32 cellular contexts compared by ENCODE assay signal in the genomic region with DNA sequence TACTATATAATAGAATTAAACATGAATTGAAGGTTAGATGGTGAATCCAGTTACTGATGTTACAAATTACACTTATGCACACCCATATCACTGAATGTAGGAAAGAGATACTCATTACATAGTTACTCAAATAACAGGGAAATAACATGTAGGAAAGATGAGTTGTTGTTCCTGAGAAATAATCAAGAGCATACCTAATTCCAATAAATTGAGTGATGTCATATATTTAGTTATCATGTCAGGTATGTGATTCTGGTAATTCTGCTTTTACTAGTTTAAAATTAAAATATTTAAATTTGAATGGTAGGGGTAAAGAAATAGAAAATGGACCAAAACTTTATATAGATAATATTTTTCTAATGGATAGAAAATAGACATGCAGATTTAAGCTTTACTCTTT.
DNase-seq lines count a peak whose midpoint lies in the region; ATAC-seq, FAIRE-seq and TF ChIP-seq lines count a peak whose summit lies in the region.
"Had no signal": no experiment of that assay in that cellular context is flagged by ENCODE, and none has a peak within 500 bp of the region (broad histone marks: within the 10 kb centered on the region; RNA-seq: fewer than 3 reads in every experiment).

No MANE protein-coding gene starts in this region.

- POLR2A ChIA-PET in HepG2 (lab: Yijun Ruan, JAX), result interaction anchor here (1.7 kb wide), 1 partner anchor 11 kb away, joined by 4 read pairs; no protein-coding TSS in a partner anchor
- POLR2A ChIA-PET in HEK293 (lab: Yijun Ruan, JAX), result no interaction called here

- TF ChIP-seq CTCF in HepG2 (CRISPR knock-in tag; IDR thresholded peaks at IDR 0.05), result no peak
- no peak for TF ChIP-seq CTCF in right lobe of liver (IDR thresholded peaks at IDR 0.05)
- no peak for TF ChIP-seq CTCF in HEK293 (tag by site-specific recombination; IDR thresholded peaks at IDR 0.05)
- TF ChIP-seq CTCF in thyroid gland (IDR thresholded peaks at IDR 0.05), result no peak

- H3K9ac ChIP-seq in HepG2 (ENCODE audit: insufficient read depth, low read depth, low read length), result no peak overlapping the region
- H3K9ac ChIP-seq: BLaER1; BLaER1 treated with 17β-estradiol and CSF1 and Interleukin-3, amounts not matched to agents 10 nM and 100 nM had no signal

- DNase-seq in HepG2 (ENCODE audit: low spot score) (no peak), right lobe of liver (no peak), thyroid gland (no peak), NCI-H1092 treated with DMSO at 0.1 percent for 48 hours (lab: John Stamatoyannopoulos, UW) (no peak)
- no peak for DNase-seq in stimulated activated CD4-positive, alpha-beta T cell treated with anti-CD3 and anti-CD28 coated beads, Interleukin-4, amount 100 ng/mL, for 1 hour
- DNase-seq: 8988T; ACHN; AML-193; BE2C; C1 segment of cervical spinal cord; Caco-2; Calu3; CD4-positive, alpha-beta memory T cell; CD4-positive, alpha-beta T cell; CD4-positive, CD25-positive, alpha-beta regulatory T cell; CD8-positive, alpha-beta memory T cell; CD8-positive, alpha-beta T cell; COR-L47; DMS 273 treated with DMSO at 0.1 percent for 48 hours; DMS153; DND-41; EL had no signal

- no peaks in the 10 kb centered on the region for H3K9me3 ChIP-seq in HepG2 (ENCODE audit: low read length)
- no peaks in the 10 kb centered on the region for H3K9me3 ChIP-seq in right lobe of liver
- no peaks in the 10 kb centered on the region for H3K9me3 ChIP-seq in HEK293 (ENCODE audit: control insufficient read depth, insufficient read depth, low read depth, low read length)
- no peaks in the 10 kb centered on the region for H3K9me3 ChIP-seq in thyroid gland
- H3K9me3 ChIP-seq: A549; BE2C; BLaER1; BLaER1 treated with 17β-estradiol and CSF1 and Interleukin-3, amounts not matched to agents 10 nM and 100 nM had no signal

- no peak for TF ChIP-seq EP300 in HepG2 (IDR thresholded peaks at IDR 0.05; ENCODE audit: low read depth in 2 of 2, low read length in 2 of 2)
- no peak for TF ChIP-seq EP300 in HepG2 (CRISPR knock-in tag; IDR thresholded peaks at IDR 0.05; ENCODE audit: borderline replicate concordance)

- no TSS peak for BruUV-seq in HepG2 (replicated peaks; lab: Mats Ljungman, UMichigan)

- H4K20me1 ChIP-seq in HepG2 (ENCODE audit: insufficient read depth, low read length), result no peaks in the 10 kb centered on the region
- H4K20me1 ChIP-seq: BLaER1; BLaER1 treated with 17β-estradiol and CSF1 and Interleukin-3, amounts not matched to agents 10 nM and 100 nM had no signal

- ATAC-seq in HepG2 (no peak), right lobe of liver (no peak), GM18858 (IDR thresholded peaks at IDR 0.05; ENCODE audit: unreplicated experiment) (no peak)
- ATAC-seq: A549; CD8-positive, alpha-beta T cell had no signal

- no peak for FAIRE-seq in HepG2 (lab: Jason Lieb, UNC)
- FAIRE-seq in G401.6 (lab: Jason Lieb, UNC), result peak; percentile 48
- FAIRE-seq: A204.1, D721Med had no signal

- H3K4me1 ChIP-seq in HepG2 (ENCODE audit: insufficient read depth, low read length) (peaks cover 22% of the 10 kb centered on the region), right lobe of liver (no peaks in the 10 kb centered on the region), HEK293 (ENCODE audit: control insufficient read depth, insufficient read depth, low read length) (no peaks in the 10 kb centered on the region), thyroid gland (peaks cover 28 to 34% of the 10 kb centered on the region in 2 donors)
- H3K4me1 ChIP-seq: BE2C; BLaER1; BLaER1 treated with 17β-estradiol and CSF1 and Interleukin-3, amounts not matched to agents 10 nM and 100 nM had no signal

- intact Hi-C loops in HepG2 (cut with micrococcal nuclease; ENCODE audit: unreplicated experiment), result no loop called here
- intact Hi-C loops in right lobe of liver (cut with DNase I), result no loop called here
- intact Hi-C loops in thyroid gland (cut with DNase I), result no loop called here

- TF ChIP-seq POLR2A in HepG2 (IDR thresholded peaks at IDR 0.05; ENCODE audit: insufficient read depth in 1 of 2, low read depth in 2 of 2, low read length in 2 of 2), result no peak
- no peak for TF ChIP-seq POLR2A in right lobe of liver (IDR thresholded peaks at IDR 0.05)
- no peak for TF ChIP-seq POLR2A in thyroid gland (IDR thresholded peaks at IDR 0.05)

- no peak overlapping the region for H3K4me2 ChIP-seq in HepG2 (ENCODE audit: low read depth, low read length)
- H3K4me2 ChIP-seq: A549; BLaER1; BLaER1 treated with 17β-estradiol and CSF1 and Interleukin-3, amounts not matched to agents 10 nM and 100 nM had no signal

- no peak overlapping the region for H3K4me3 ChIP-seq in HepG2 (replicated peaks in 1 of 3; ENCODE audit: insufficient read depth in 1 of 3, low read depth in 2 of 3, low read length in 3 of 3)
- no peak overlapping the region for H3K4me3 ChIP-seq in right lobe of liver
- no peak overlapping the region for H3K4me3 ChIP-seq in HEK293 (ENCODE audit: low read depth, low read length)
- no peak overlapping the region for H3K4me3 ChIP-seq in thyroid gland (replicated peaks in 1 of 3)
- H3K4me3 ChIP-seq: A549; BLaER1; BLaER1 treated with 17β-estradiol and CSF1 and Interleukin-3, amounts not matched to agents 10 nM and 100 nM had no signal

- no peaks in the 10 kb centered on the region for H3K79me2 ChIP-seq in HepG2 (ENCODE audit: insufficient read depth, low read length)

- TF ChIP-seq RAD21 in HepG2 (CRISPR knock-in tag; IDR thresholded peaks at IDR 0.05), result no peak

- H3K27ac ChIP-seq in HepG2 (ENCODE audit: extremely low read length, insufficient read depth, low read length) (no peak overlapping the region), right lobe of liver (no peak overlapping the region), HEK293 (ENCODE audit: extremely low read depth, low read depth, low read length) (no peak overlapping the region), thyroid gland (peak overlapping the region; percentile 53 to 63 (median 55))
- H3K27ac ChIP-seq: 22Rv1; BLaER1; BLaER1 treated with 17β-estradiol and CSF1 and Interleukin-3, amounts not matched to agents 10 nM and 100 nM; C4-2B had no signal

- no peaks in the 10 kb centered on the region; a peak in 2 of 5 replicates for H3K36me3 ChIP-seq in HepG2 (replicated peaks in 1 of 2; ENCODE audit: control insufficient read depth in 1 of 2, insufficient read depth in 2 of 2, low read length in 2 of 2)
- H3K36me3 ChIP-seq in right lobe of liver, result peaks cover 0 to 10% (median 4%) of the 10 kb centered on the region in 4 donors
- no peaks in the 10 kb centered on the region for H3K36me3 ChIP-seq in HEK293 (ENCODE audit: control insufficient read depth in 2 of 2, insufficient read depth in 1 of 2, low read length in 2 of 2)
- no peaks in the 10 kb centered on the region for H3K36me3 ChIP-seq in thyroid gland
- H3K36me3 ChIP-seq: BE2C; BLaER1; BLaER1 treated with 17β-estradiol and CSF1 and Interleukin-3, amounts not matched to agents 10 nM and 100 nM had no signal

- in situ Hi-C loops in HepG2 (cut with HindIII; ENCODE audit: extremely low pct_ligation_motif_present, low pct_unique_long_range_greater_than_20kb), result no loop called here

- H2AFZ ChIP-seq in HepG2 (ENCODE audit: low read length), result no peak overlapping the region

- H3K27me3 ChIP-seq in HepG2 (ENCODE audit: control insufficient read depth in 1 of 2, insufficient read depth in 2 of 2, low read length in 2 of 2) (no peaks in the 10 kb centered on the region), right lobe of liver (no peaks in the 10 kb centered on the region), thyroid gland (no peaks in the 10 kb centered on the region)
- H3K27me3 ChIP-seq: BE2C; BLaER1; BLaER1 treated with 17β-estradiol and CSF1 and Interleukin-3, amounts not matched to agents 10 nM and 100 nM had no signal

- CTCF ChIA-PET in HepG2 (lab: Yijun Ruan, JAX; ENCODE audit: low intra/inter-chr PET ratio, low total read pairs) (no interaction called here), HEK293 (lab: Yijun Ruan, JAX) (interaction anchor here (0.6 to 0.9 kb wide), 2 partner anchors 14 to 39 kb away, joined by 3 read pairs; no protein-coding TSS in a partner anchor)

TF ChIP-seq in HepG2, 621 proteins besides CTCF, POLR2A, EP300 and RAD21 (continues in another document):
- peak; percentile 69 for TF ChIP-seq ATF7 (IDR thresholded peaks at IDR 0.05)
- TF ChIP-seq ATF7 (CRISPR knock-in tag; IDR thresholded peaks at IDR 0.05), result no peak

TF ChIP-seq in HEK293, 187 proteins besides CTCF, POLR2A, EP300 and RAD21:
- no peak for TF ChIP-seq ZNF274 (IDR thresholded peaks at IDR 0.05; ENCODE audit: low read length)
- no peak for TF ChIP-seq ZNF274 (tag by site-specific recombination; IDR thresholded peaks at IDR 0.05; ENCODE audit: borderline replicate concordance)
- TF ChIP-seq, protein P1, sequence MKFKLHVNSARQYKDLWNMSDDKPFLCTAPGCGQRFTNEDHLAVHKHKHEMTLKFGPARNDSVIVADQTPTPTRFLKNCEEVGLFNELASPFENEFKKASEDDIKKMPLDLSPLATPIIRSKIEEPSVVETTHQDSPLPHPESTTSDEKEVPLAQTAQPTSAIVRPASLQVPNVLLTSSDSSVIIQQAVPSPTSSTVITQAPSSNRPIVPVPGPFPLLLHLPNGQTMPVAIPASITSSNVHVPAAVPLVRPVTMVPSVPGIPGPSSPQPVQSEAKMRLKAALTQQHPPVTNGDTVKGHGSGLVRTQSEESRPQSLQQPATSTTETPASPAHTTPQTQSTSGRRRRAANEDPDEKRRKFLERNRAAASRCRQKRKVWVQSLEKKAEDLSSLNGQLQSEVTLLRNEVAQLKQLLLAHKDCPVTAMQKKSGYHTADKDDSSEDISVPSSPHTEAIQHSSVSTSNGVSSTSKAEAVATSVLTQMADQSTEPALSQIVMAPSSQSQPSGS (tag by site-specific recombination; IDR thresholded peaks at IDR 0.05; ENCODE audit: low read depth), result peak; percentile 60; the same call in 1 of the 2 replicates

Comparison
In these comparisons a context has a peak if more than half of its experiments do, and no peak if none do; other contexts are left out.
1. H3K27ac ChIP-seq: peak in thyroid gland (3 of 3); none in HepG2 (single experiment), right lobe of liver (0 of 3) and HEK293 (single experiment).